21 cellular contexts compared by ENCODE assay signal in the genomic region with DNA sequence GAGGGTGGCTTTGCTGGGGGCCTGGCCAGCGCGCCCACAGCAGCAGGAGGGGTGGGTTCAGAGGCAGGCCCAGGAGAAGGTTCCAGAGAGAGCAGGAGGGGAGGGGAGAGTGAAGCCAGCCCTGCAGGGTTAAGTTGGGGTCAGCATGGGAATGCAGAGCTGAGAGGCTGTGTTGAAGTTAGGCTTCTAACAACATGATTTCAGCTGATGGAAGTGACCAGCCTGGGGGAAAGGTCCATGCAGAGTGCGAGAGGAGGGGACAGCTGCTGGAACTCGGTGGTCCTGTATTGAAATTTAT. TPM values are rescaled to one million over a fixed set of nuclear protein-coding genes. Genes with fewer than 3 reads are reported as not detected.
DNase-seq lines count a peak whose midpoint lies in the region; ATAC-seq and TF ChIP-seq lines count a peak whose summit lies in the region.
"Had no signal": no experiment of that assay in that cellular context is flagged by ENCODE, and none has a peak within 500 bp of the region (broad histone marks: within the 10 kb centered on the region; RNA-seq: fewer than 3 reads in every experiment).

No MANE protein-coding gene starts in this region.

- POLR2A ChIA-PET in Panc1 (lab: Charles Lee), result interaction anchor here (0.6 kb wide), 1 partner anchor 36 kb away, joined by 6 read pairs; a partner anchor contains a TSS

- H3K36me3 ChIP-seq in Panc1 (ENCODE audit: control insufficient read depth, insufficient read depth, low read length) (no peaks in the 10 kb centered on the region), endodermal cell (ENCODE audit: control insufficient read depth, insufficient read depth, low read length) (peaks cover 47% of the 10 kb centered on the region), MG63 (no peaks in the 10 kb centered on the region)

- no peak for TF ChIP-seq CTCF in Panc1 (IDR thresholded peaks at IDR 0.05)
- TF ChIP-seq CTCF in endodermal cell (conservative IDR thresholded peaks at IDR 0.05), result no peak

- no peak overlapping the region for H3K27ac ChIP-seq in Panc1 (ENCODE audit: low read length)
- H3K27ac ChIP-seq in endodermal cell (ENCODE audit: low read depth, low read length), result no peak overlapping the region

- H3K27me3 ChIP-seq in Panc1 (ENCODE audit: control insufficient read depth, insufficient read depth, low read length) (no peaks in the 10 kb centered on the region), endodermal cell (ENCODE audit: control insufficient read depth, insufficient read depth, low read length, poor library complexity, severe bottlenecking) (no peaks in the 10 kb centered on the region), MG63 (no peaks in the 10 kb centered on the region)

- H3K9me3 Mint-ChIP-seq in activated naive CD4-positive, alpha-beta T cell treated with anti-CD3 and anti-CD28 coated beads for 36 hours, result no peaks in the 10 kb centered on the region
- H3K9me3 Mint-ChIP-seq in endodermal cell, result no peaks in the 10 kb centered on the region
- H3K9me3 Mint-ChIP-seq in stimulated activated effector memory CD8-positive, alpha-beta T cell treated with anti-CD3 and anti-CD28 coated beads, Interleukin-12 subunit alpha, Interleukin-12 subunit beta, amount 100 ng/mL, for 72 hours, result no peaks in the 10 kb centered on the region
- H3K9me3 Mint-ChIP-seq: activated B cell treated with CpG ODN at 0.5 μM for 24 hours had no signal

- BruUV-seq in Panc1 (replicated peaks; lab: Mats Ljungman, UMichigan), result no TSS peak

- H3K4me1 Mint-ChIP-seq in activated naive CD4-positive, alpha-beta T cell treated with anti-CD3 and anti-CD28 coated beads for 36 hours (ENCODE audit: low read depth), result peaks cover 23% of the 10 kb centered on the region
- peaks cover 15% of the 10 kb centered on the region for H3K4me1 Mint-ChIP-seq in endodermal cell
- H3K4me1 Mint-ChIP-seq in stimulated activated effector memory CD8-positive, alpha-beta T cell treated with anti-CD3 and anti-CD28 coated beads, Interleukin-12 subunit alpha, Interleukin-12 subunit beta, amount 100 ng/mL, for 72 hours, result peaks cover 48% of the 10 kb centered on the region

- no peaks in the 10 kb centered on the region for H3K9me3 ChIP-seq in Panc1 (ENCODE audit: control insufficient read depth, insufficient read depth, low read depth, low read length)
- peaks cover 8% of the 10 kb centered on the region for H3K9me3 ChIP-seq in endodermal cell (ENCODE audit: control insufficient read depth, low read length)
- no peaks in the 10 kb centered on the region for H3K9me3 ChIP-seq in MG63

- H3K4me3 ChIP-seq in Panc1 (ENCODE audit: low read depth in 2 of 2, low read length in 2 of 2) (no peak overlapping the region), endodermal cell (ENCODE audit: low read length) (no peak overlapping the region), MG63 (no peak overlapping the region)

- WGBS in endodermal cell (ENCODE audit: insufficient coverage in 1 of 2, insufficient read length in 1 of 2), 2 experiments, result 93 to 94% methylated on average over 4 of the region's 4 CpGs

- peak overlapping the region; percentile 69 for H3K27ac Mint-ChIP-seq in activated naive CD4-positive, alpha-beta T cell treated with anti-CD3 and anti-CD28 coated beads for 36 hours
- H3K27ac Mint-ChIP-seq in endodermal cell, result peak overlapping the region; percentile 86
- peak overlapping the region; percentile 96 for H3K27ac Mint-ChIP-seq in stimulated activated effector memory CD8-positive, alpha-beta T cell treated with anti-CD3 and anti-CD28 coated beads, Interleukin-12 subunit alpha, Interleukin-12 subunit beta, amount 100 ng/mL, for 72 hours
- H3K27ac Mint-ChIP-seq: activated B cell treated with CpG ODN at 0.5 μM for 24 hours had no signal

- H3K4me3 Mint-ChIP-seq in activated naive CD4-positive, alpha-beta T cell treated with anti-CD3 and anti-CD28 coated beads for 36 hours, result no peak overlapping the region
- no peak overlapping the region for H3K4me3 Mint-ChIP-seq in endodermal cell
- peak overlapping the region; percentile 25 for H3K4me3 Mint-ChIP-seq in stimulated activated effector memory CD8-positive, alpha-beta T cell treated with anti-CD3 and anti-CD28 coated beads, Interleukin-12 subunit alpha, Interleukin-12 subunit beta, amount 100 ng/mL, for 72 hours
- H3K4me3 Mint-ChIP-seq: activated B cell treated with CpG ODN at 0.5 μM for 24 hours had no signal

- peak overlapping the region; percentile 64 for H3K9ac ChIP-seq in endodermal cell (ENCODE audit: extremely low read depth, low read length, poor library complexity, severe bottlenecking)

- in situ Hi-C loops in Panc1 (cut with HindIII; ENCODE audit: low pct_unique_long_range_greater_than_20kb, low sequenced_read_pairs), result no loop called here

- H3K27me3 Mint-ChIP-seq in activated naive CD4-positive, alpha-beta T cell treated with anti-CD3 and anti-CD28 coated beads for 36 hours (ENCODE audit: low read depth), result no peaks in the 10 kb centered on the region
- no peaks in the 10 kb centered on the region for H3K27me3 Mint-ChIP-seq in endodermal cell (ENCODE audit: insufficient read depth)
- H3K27me3 Mint-ChIP-seq: activated B cell treated with CpG ODN at 0.5 μM for 24 hours had no signal

- CTCF ChIA-PET in activated naive CD4-positive, alpha-beta T cell treated with anti-CD3 and anti-CD28 coated beads for 36 hours (lab: Charles Lee), result interaction anchor here (0.6 kb wide), 1 partner anchor 64 kb away, joined by 3 read pairs; no protein-coding TSS in a partner anchor
- CTCF ChIA-PET in Panc1 (lab: Charles Lee), result no interaction called here

- DNase-seq in activated naive CD4-positive, alpha-beta T cell treated with anti-CD3 and anti-CD28 coated beads for 36 hours, result no peak
- DNase-seq in activated naive CD4-positive, alpha-beta T cell treated with anti-CD3 and anti-CD28 coated beads, Interleukin-2, amount 50 U/mL, for 16 hours, result no peak
- DNase-seq in Panc1 (ENCODE audit: low read depth, low spot score) (no peak), endodermal cell (no peak), cerebellum (ENCODE audit: low spot score) (no peak), MG63 (no peak), NCI-H2029 (lab: John Stamatoyannopoulos, UW) (no peak)
- no peak for DNase-seq in stimulated activated effector memory CD8-positive, alpha-beta T cell treated with anti-CD3 and anti-CD28 coated beads, Interleukin-12 subunit alpha, Interleukin-12 subunit beta, amount 100 ng/mL, for 72 hours (ENCODE audit: low spot score in 2 of 2)
- DNase-seq: caudate nucleus; effector memory CD4-positive, alpha-beta T cell; hypothalamus; MM.1S; NCI-H1694 treated with DMSO at 0.1 percent for 48 hours; NCI-H446; NK-92 treated with Interleukin-12 subunit alpha and Interleukin-12 subunit beta, amount 100 ng/mL, for 24 hours; right cardiac atrium; substantia nigra had no signal

- intact Hi-C loops in activated naive CD4-positive, alpha-beta T cell treated with anti-CD3 and anti-CD28 coated beads for 36 hours (cut with micrococcal nuclease), result loop anchor here (2.0 kb wide), 1 partner anchor 40 kb away; a partner anchor contains a TSS
- intact Hi-C loops in Panc1 (cut with micrococcal nuclease; ENCODE audit: unreplicated experiment), result no loop called here

- H3K36me3 Mint-ChIP-seq in activated naive CD4-positive, alpha-beta T cell treated with anti-CD3 and anti-CD28 coated beads for 36 hours (ENCODE audit: low read depth), result peaks cover 71% of the 10 kb centered on the region
- peaks cover 80% of the 10 kb centered on the region for H3K36me3 Mint-ChIP-seq in endodermal cell (ENCODE audit: low read depth)
- peaks cover 77% of the 10 kb centered on the region for H3K36me3 Mint-ChIP-seq in stimulated activated effector memory CD8-positive, alpha-beta T cell treated with anti-CD3 and anti-CD28 coated beads, Interleukin-12 subunit alpha, Interleukin-12 subunit beta, amount 100 ng/mL, for 72 hours

- H3K4me1 ChIP-seq in Panc1 (ENCODE audit: control insufficient read depth, insufficient read depth, low read length) (peaks cover 10% of the 10 kb centered on the region; the same call in 1 of the 2 replicates), endodermal cell (ENCODE audit: control insufficient read depth, insufficient read depth, low read length) (peaks cover 2% of the 10 kb centered on the region)

- ATAC-seq in Panc1, result peak; percentile 36; the same call in 1 of the 2 replicates
- ATAC-seq in stimulated activated effector memory CD8-positive, alpha-beta T cell treated with anti-CD3 and anti-CD28 coated beads, Interleukin-12 subunit alpha, Interleukin-12 subunit beta, amount 100 ng/mL, for 72 hours, result no peak

RNA-seq across cellular contexts. Expression of a gene that starts 35.9 kb away (rescaled TPM):
- 10 to 100 TPM; 76.6 to 78.9 TPM for total RNA-seq in activated naive CD4-positive, alpha-beta T cell treated with anti-CD3 and anti-CD28 coated beads for 36 hours
- total RNA-seq in Panc1 (2021; ENCODE audit: unreplicated experiment), result 76.1 TPM
- polyA plus RNA-seq in Panc1 (2012; ENCODE audit: insufficient read length), result 69.6 TPM
- 10 to 100 TPM; 51.9 to 61.6 TPM for total RNA-seq in endodermal cell
- polyA plus RNA-seq in endodermal cell (2013, experiment 1 of 2), result 38.2 TPM
- polyA plus RNA-seq in endodermal cell (2013, experiment 2 of 2), result 35.9 TPM
- total RNA-seq in cerebellum, result 32.0 TPM
- 18.6 and 34.7 TPM in 2 replicates for total RNA-seq in MG63 (2014; rRNA removed; shearing (Covaris generic); ENCODE audit: low replicate concordance)

RNA-seq across cellular contexts. Expression of a gene that starts 38.1 kb away (rescaled TPM):
- not detected for total RNA-seq in activated naive CD4-positive, alpha-beta T cell treated with anti-CD3 and anti-CD28 coated beads for 36 hours
- total RNA-seq in Panc1 (2021; ENCODE audit: unreplicated experiment) (not detected), endodermal cell (not detected), cerebellum (0.18 TPM)
- not detected for polyA plus RNA-seq in Panc1 (2012; ENCODE audit: insufficient read length)
- polyA plus RNA-seq in endodermal cell (2013, experiment 1 of 2), result not detected
- not detected for polyA plus RNA-seq in endodermal cell (2013, experiment 2 of 2)
- not detected in 2 replicates for total RNA-seq in MG63 (2014; rRNA removed; shearing (Covaris generic); ENCODE audit: low replicate concordance)
- total RNA-seq: Calu3, kidney epithelial cell, right cardiac atrium had no signal
- polyA plus RNA-seq: right cardiac atrium had no signal

RNA-seq across cellular contexts. Expression of a gene that starts 40.7 kb away (rescaled TPM):
- total RNA-seq in activated naive CD4-positive, alpha-beta T cell treated with anti-CD3 and anti-CD28 coated beads for 36 hours, result 10 to 100 TPM; 52.0 to 58.7 TPM
- total RNA-seq in Panc1 (2021; ENCODE audit: unreplicated experiment) (356 TPM), endodermal cell (100 to 1,000 TPM in 1 of 2 donors, 10 to 100 TPM in 1; 87.7 to 130 TPM), cerebellum (36.7 TPM)
- polyA plus RNA-seq in Panc1 (2012; ENCODE audit: insufficient read length), result 397 TPM
- polyA plus RNA-seq in endodermal cell (2013, experiment 1 of 2), result 148 TPM
- 147 TPM for polyA plus RNA-seq in endodermal cell (2013, experiment 2 of 2)
- 23.9 and 32.4 TPM in 2 replicates for total RNA-seq in MG63 (2014; rRNA removed; shearing (Covaris generic); ENCODE audit: low replicate concordance)

RNA-seq across cellular contexts. Expression of a gene that starts 48.9 kb away (rescaled TPM):
- total RNA-seq in activated naive CD4-positive, alpha-beta T cell treated with anti-CD3 and anti-CD28 coated beads for 36 hours, result not detected
- total RNA-seq in Panc1 (2021; ENCODE audit: unreplicated experiment), result not detected
- not detected for polyA plus RNA-seq in Panc1 (2012; ENCODE audit: insufficient read length)
- not detected for total RNA-seq in endodermal cell
- not detected for polyA plus RNA-seq in endodermal cell (2013, experiment 1 of 2)
- not detected for polyA plus RNA-seq in endodermal cell (2013, experiment 2 of 2)
- total RNA-seq in cerebellum, result not detected
- total RNA-seq in MG63 (2014; rRNA removed; shearing (Covaris generic); ENCODE audit: low replicate concordance), result not detected in 2 replicates
- total RNA-seq: Calu3, kidney epithelial cell, right cardiac atrium had no signal
- polyA plus RNA-seq: right cardiac atrium had no signal

RNA-seq across cellular contexts. Expression of a gene that starts 59.3 kb away (rescaled TPM):
- not detected for total RNA-seq in activated naive CD4-positive, alpha-beta T cell treated with anti-CD3 and anti-CD28 coated beads for 36 hours
- total RNA-seq in Panc1 (2021; ENCODE audit: unreplicated experiment), result not detected
- polyA plus RNA-seq in Panc1 (2012; ENCODE audit: insufficient read length), result not detected
- under 1 TPM in 1 of 2 donors, not detected in 1; 0.31 TPM for total RNA-seq in endodermal cell
- polyA plus RNA-seq in endodermal cell (2013, experiment 1 of 2), result 0.28 TPM
- polyA plus RNA-seq in endodermal cell (2013, experiment 2 of 2), result not detected
- not detected for total RNA-seq in cerebellum
- not detected in 2 replicates for total RNA-seq in MG63 (2014; rRNA removed; shearing (Covaris generic); ENCODE audit: low replicate concordance)
- total RNA-seq: Calu3; kidney epithelial cell; right cardiac atrium; T-helper 1 cell treated with Interleukin-12 subunit alpha and Interleukin-12 subunit beta and Interleukin-4 antibody, amounts not matched to agents 30 ng/mL and 1 ng/mL, for 36 hours had no signal
- polyA plus RNA-seq: right cardiac atrium had no signal
